In genomic region chr1:62407398-62408009, GRCh38 we compare ENCODE assay signal across 8 cellular contexts. TPM values are rescaled to one million over a fixed set of nuclear protein-coding genes. Genes with fewer than 3 reads are reported as not detected.
DNase-seq lines count a peak whose midpoint lies in the region; ATAC-seq and TF ChIP-seq lines count a peak whose summit lies in the region.

No MANE protein-coding gene starts in this region.

- peak; percentile 95 for TF ChIP-seq RAD21 in Ishikawa (IDR thresholded peaks at IDR 0.05; ENCODE audit: low read depth)

- H3K9me3 ChIP-seq in heart left ventricle, result no peaks in the 10 kb centered on the region
- H3K9me3 ChIP-seq in OCI-LY3 (ENCODE audit: insufficient read depth, low read length), result no peaks in the 10 kb centered on the region

- H2BK5ac ChIP-seq in mesendoderm (ENCODE audit: low read length), result no peak overlapping the region

- H3K18ac ChIP-seq in mesendoderm (ENCODE audit: low read length), result no peak overlapping the region

- H2BK120ac ChIP-seq in mesendoderm (ENCODE audit: low read depth, low read length), result no peak overlapping the region

- no peak for TF ChIP-seq POLR2A in heart left ventricle (IDR thresholded peaks at IDR 0.05)

- H2BK15ac ChIP-seq in mesendoderm (replicated peaks; ENCODE audit: low read depth), result no peak overlapping the region

- H3K27me3 ChIP-seq in heart left ventricle, result peaks cover 0 to 9% (median 0%) of the 10 kb centered on the region in 9 donors
- H3K27me3 ChIP-seq in OCI-LY3 (ENCODE audit: low read depth, low read length), result no peaks in the 10 kb centered on the region
- H3K27me3 ChIP-seq in mesendoderm (ENCODE audit: insufficient read depth, low read length, poor library complexity), result no peaks in the 10 kb centered on the region

- H3K79me2 ChIP-seq in OCI-LY3 (ENCODE audit: low read length) (no peaks in the 10 kb centered on the region), mesendoderm (ENCODE audit: control insufficient read depth, insufficient read depth, low read length) (no peaks in the 10 kb centered on the region)

- peak; percentile 59 to 90 (median 78) for TF ChIP-seq CTCF in heart left ventricle (IDR thresholded peaks at IDR 0.05)
- peak; percentile 77 for TF ChIP-seq CTCF in OCI-LY3 (IDR thresholded peaks at IDR 0.05; ENCODE audit: low read depth, low read length)

- no peak for TF ChIP-seq EP300 in Ishikawa (IDR thresholded peaks at IDR 0.05; ENCODE audit: borderline replicate concordance)

- H3K79me1 ChIP-seq in mesendoderm (ENCODE audit: low read length), result no peaks in the 10 kb centered on the region

- H4K8ac ChIP-seq in mesendoderm (ENCODE audit: low read depth, low read length), result no peak overlapping the region

- H3K56ac ChIP-seq in mesendoderm (ENCODE audit: low read length), result no peak overlapping the region

- no peak overlapping the region for H3K4ac ChIP-seq in mesendoderm (ENCODE audit: low read depth, low read length)

- H3K4me3 ChIP-seq in heart left ventricle (no peak overlapping the region), OCI-LY3 (ENCODE audit: low read length) (no peak overlapping the region), mesendoderm (ENCODE audit: low read length) (no peak overlapping the region)

- 67 to 70% (median 68%) methylated on average over 12 of the region's 12 CpGs for WGBS in heart left ventricle, 4 donors
- no CpG with 5 or more reads among the region's 12 CpGs for WGBS in mesendoderm (ENCODE audit: extremely low coverage, insufficient coverage, low lambda C conversion rate)

- H4K20me1 ChIP-seq in OCI-LY3 (ENCODE audit: insufficient read depth, low read length), result no peaks in the 10 kb centered on the region

- H3K4me2 ChIP-seq in OCI-LY3 (ENCODE audit: low read length) (no peak overlapping the region), mesendoderm (ENCODE audit: low read length) (no peak overlapping the region)

- H3K23ac ChIP-seq in mesendoderm (ENCODE audit: low read length), result no peak overlapping the region

- H3K36me3 ChIP-seq in heart left ventricle (no peaks in the 10 kb centered on the region), OCI-LY3 (replicated peaks; ENCODE audit: low read depth, low read length) (no peaks in the 10 kb centered on the region), mesendoderm (ENCODE audit: control insufficient read depth, insufficient read depth, low read length) (no peaks in the 10 kb centered on the region)

- H3K9ac ChIP-seq in OCI-LY3 (ENCODE audit: low read length), result no peak overlapping the region
- no peak overlapping the region for H3K9ac ChIP-seq in mesendoderm (ENCODE audit: low read length)

- H3K27ac ChIP-seq in heart left ventricle, result no peak overlapping the region
- H3K27ac ChIP-seq in OCI-LY3 (ENCODE audit: low read length), result no peak overlapping the region
- H3K27ac ChIP-seq in mesendoderm (ENCODE audit: low read depth, low read length), result no peak overlapping the region

- intact Hi-C loops in heart left ventricle (cut with DNase I) (loop anchor here (1.0 to 10.0 kb wide), 7 partner anchors 105 to 323 kb away; no protein-coding TSS in a partner anchor), cardiac septum (cut with DNase I) (loop anchor here (1.0 kb wide), 1 partner anchor 232 kb away; no protein-coding TSS in a partner anchor)

- no peak overlapping the region for H2AFZ ChIP-seq in OCI-LY3 (ENCODE audit: low read depth, low read length)

- H4K5ac ChIP-seq in mesendoderm (ENCODE audit: low read length), result no peak overlapping the region

- peak in 1 of 4 donors; percentile 43 for ATAC-seq in heart left ventricle

- no peak overlapping the region for H2AK5ac ChIP-seq in mesendoderm (ENCODE audit: low read length)

- DNase-seq in heart left ventricle, result no peak
- DNase-seq in cardiac septum (ENCODE audit: low spot score), result no peak
- DNase-seq in dermis microvascular lymphatic vessel endothelial cell (ENCODE audit: low read depth in 2 of 2), result peak; percentile 30 to 52
- peak; percentile 67 for DNase-seq in mesendoderm
- no peak for DNase-seq in UCSD-AML1 (lab: John Stamatoyannopoulos, UW; ENCODE audit: unreplicated experiment)
- DNase-seq in stimulated activated CD8-positive, alpha-beta memory T cell treated with anti-CD3 and anti-CD28 coated beads, Interleukin-4, amount 100 ng/mL, for 48 hours, result no peak

- H3K4me1 ChIP-seq in heart left ventricle (no peaks in the 10 kb centered on the region), OCI-LY3 (ENCODE audit: low read length) (no peaks in the 10 kb centered on the region), mesendoderm (ENCODE audit: control insufficient read depth, low read depth, low read length) (no peaks in the 10 kb centered on the region)

TF ChIP-seq in Ishikawa, 13 proteins besides CTCF, POLR2A, EP300 and RAD21:
- no peak for TF ChIP-seq TAF1 (IDR thresholded peaks at IDR 0.05; ENCODE audit: low read depth)

RNA-seq across cellular contexts. Expression of gene USP1, which starts 29.3 kb away (rescaled TPM):
- total RNA-seq in heart left ventricle, result 10 to 100 TPM in 7 of 9 donors, 1 to 10 TPM in 2; 9.4 to 17.9 (median 12.7) TPM
- polyA plus RNA-seq in heart left ventricle, result 10 to 100 TPM in 1 of 2 donors, 1 to 10 TPM in 1; 4.8 to 15.0 TPM
- total RNA-seq in cardiac septum, result 15.0 TPM
- 15.3 and 22.1 TPM in 2 replicates for total RNA-seq in dermis microvascular lymphatic vessel endothelial cell
- 52.7 TPM for polyA plus RNA-seq in mesendoderm (2013, experiment 1 of 2)
- 52.5 TPM for polyA plus RNA-seq in mesendoderm (2013, experiment 2 of 2)

Comparison
In these comparisons a context has a peak if more than half of its experiments do, and no peak if none do; other contexts are left out.
1. DNase-seq: peak in dermis microvascular lymphatic vessel endothelial cell (2 of 2) and mesendoderm (single experiment); none in heart left ventricle (0 of 5), cardiac septum (single experiment), UCSD-AML1 (single experiment) and stimulated activated CD8-positive, alpha-beta memory T cell treated with anti-CD3 and anti-CD28 coated beads, Interleukin-4, amount 100 ng/mL, for 48 hours (single experiment).